13 cellular contexts compared by ENCODE assay signal in the genomic region with DNA sequence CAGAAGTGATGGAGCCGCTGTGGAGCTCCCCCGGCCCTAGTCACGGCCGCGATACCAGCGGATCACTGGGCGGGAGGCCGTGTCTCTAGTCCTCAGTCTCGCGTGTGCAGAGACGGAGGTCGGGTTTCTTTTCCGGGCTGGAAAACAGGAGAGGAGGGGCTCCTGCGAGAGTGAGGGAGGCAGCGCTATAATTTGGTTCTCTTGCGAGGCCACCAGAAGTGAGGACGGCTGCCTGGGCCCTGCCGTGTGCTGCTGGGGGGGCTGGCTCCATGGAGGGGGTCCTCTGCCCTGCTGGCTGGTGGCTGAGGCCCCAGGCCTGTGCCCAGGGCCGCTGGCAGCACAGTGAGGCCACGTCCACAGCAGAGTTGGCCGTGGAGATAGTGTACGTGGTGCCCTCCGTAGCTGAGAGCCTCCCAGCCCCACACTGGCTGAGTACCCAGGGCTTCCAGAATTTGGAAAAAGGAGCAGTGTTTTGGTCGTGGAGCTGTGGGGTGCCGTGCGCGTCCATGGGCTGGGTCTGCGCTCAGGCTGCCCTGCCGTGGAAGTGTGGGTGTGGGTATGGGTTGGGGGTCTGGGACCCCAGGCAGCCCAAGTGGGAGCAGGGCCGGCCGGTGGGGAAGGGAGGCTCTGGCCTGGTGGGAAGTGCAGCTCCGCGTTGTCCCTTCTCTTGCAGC. TPM values are rescaled to one million over a fixed set of nuclear protein-coding genes. Genes with fewer than 3 reads are reported as not detected.
DNase-seq lines count a peak whose midpoint lies in the region; ATAC-seq, FAIRE-seq and TF ChIP-seq lines count a peak whose summit lies in the region.
"Had no signal": no experiment of that assay in that cellular context is flagged by ENCODE, and none has a peak within 500 bp of the region (broad histone marks: within the 10 kb centered on the region; RNA-seq: fewer than 3 reads in every experiment).

No MANE protein-coding gene starts in this region.

- no peak overlapping the region for H3K4me3 ChIP-seq in endodermal cell (ENCODE audit: low read length)
- H3K4me3 ChIP-seq in trophoblast cell (ENCODE audit: low read depth, low read length) = no peak overlapping the region
- peak overlapping the region in 1 of 4 donors; percentile 17 for H3K4me3 ChIP-seq in pancreas

- peaks cover 16% of the 10 kb centered on the region for H3K79me1 ChIP-seq in trophoblast cell (ENCODE audit: low read length)

- H3K27me3 Mint-ChIP-seq in endodermal cell (ENCODE audit: insufficient read depth) = no peaks in the 10 kb centered on the region

- H3K4me3 Mint-ChIP-seq in endodermal cell = no peak overlapping the region

- no peak for FAIRE-seq in pancreas (lab: Jason Lieb, UNC)
- FAIRE-seq: colon had no signal

- H3K18ac ChIP-seq in trophoblast cell (ENCODE audit: low read length) = no peak overlapping the region

- H3K4me1 Mint-ChIP-seq in endodermal cell = peaks cover 22% of the 10 kb centered on the region

- DNase-seq in COLO668 (lab: John Stamatoyannopoulos, UW; ENCODE audit: unreplicated experiment) = peak; percentile 46
- DNase-seq in HuH-7.5 (ENCODE audit: low spot score) = peak; percentile 38
- no peak for DNase-seq in endodermal cell
- no peak for DNase-seq in trophoblast cell
- DNase-seq in hippocampal formation (lab: John Stamatoyannopoulos, UW) = no peak
- DNase-seq in pancreas = no peak
- no peak for DNase-seq in NCI-H2081 (lab: John Stamatoyannopoulos, UW)
- no peak for DNase-seq in middle frontal gyrus (ENCODE audit: extremely low spot score, low spot score)
- DNase-seq: activated CD4-positive, alpha-beta T cell treated with anti-CD3 and anti-CD28 coated beads, Interleukin-2, amount 50 U/mL, for 48 hours; NCI-H1930; RPMI8226 had no signal

- H2AFZ ChIP-seq in trophoblast cell (ENCODE audit: insufficient read depth, low read length, poor library complexity) = no peak overlapping the region

- no peak overlapping the region for H3K4me2 ChIP-seq in trophoblast cell (ENCODE audit: low read length)

- no peak overlapping the region for H2BK5ac ChIP-seq in trophoblast cell (ENCODE audit: low read depth, low read length, poor library complexity)

- peak overlapping the region; percentile 87 for H3K27ac Mint-ChIP-seq in endodermal cell

- H3K4ac ChIP-seq in trophoblast cell (ENCODE audit: low read depth, low read length) = peak overlapping the region; percentile 97

- peaks cover 65% of the 10 kb centered on the region for H3K79me2 ChIP-seq in trophoblast cell (ENCODE audit: control insufficient read depth, insufficient read depth, low read length, poor library complexity)

- no peak overlapping the region for H4K12ac ChIP-seq in trophoblast cell (ENCODE audit: low read depth, low read length)

- peak overlapping the region; percentile 84 for H3K27ac ChIP-seq in endodermal cell (ENCODE audit: low read depth, low read length)
- H3K27ac ChIP-seq in trophoblast cell (ENCODE audit: low read depth, low read length) = no peak overlapping the region
- no peak overlapping the region for H3K27ac ChIP-seq in pancreas

- no peak overlapping the region for H4K8ac ChIP-seq in trophoblast cell (ENCODE audit: low read depth, low read length)

- no peak overlapping the region for H3K23ac ChIP-seq in trophoblast cell (ENCODE audit: low read length)

- no peak overlapping the region for H2BK12ac ChIP-seq in trophoblast cell (ENCODE audit: low read length)

- H3K36me3 ChIP-seq in endodermal cell (ENCODE audit: control insufficient read depth, insufficient read depth, low read length) (peaks cover 87% of the 10 kb centered on the region), trophoblast cell (ENCODE audit: control insufficient read depth in 1 of 2, insufficient read depth in 2 of 2, low read length in 2 of 2) (peaks cover 90 to 91% of the 10 kb centered on the region in 2 experiments), pancreas (peaks cover 9 to 43% (median 43%) of the 10 kb centered on the region in 3 donors)

- no peak overlapping the region for H4K91ac ChIP-seq in trophoblast cell (ENCODE audit: low read depth, low read length)

- intact Hi-C loops in pancreas (cut with DNase I) = no loop called here

- H3K9ac ChIP-seq in endodermal cell (ENCODE audit: extremely low read depth, low read length, poor library complexity, severe bottlenecking) = peak overlapping the region; percentile 44
- H3K9ac ChIP-seq in trophoblast cell (ENCODE audit: low read length) = no peak overlapping the region

- H2BK120ac ChIP-seq in trophoblast cell (ENCODE audit: insufficient read depth, low read length, poor library complexity) = no peak overlapping the region

- WGBS in endodermal cell (ENCODE audit: insufficient coverage in 1 of 2, insufficient read length in 1 of 2), 2 experiments = 92 to 94% methylated on average over 17 to 33 of the region's 33 CpGs
- WGBS in trophoblast cell (ENCODE audit: extremely low coverage, insufficient coverage, insufficient read length) = no CpG with 5 or more reads among the region's 33 CpGs
- WGBS in pancreas, 2 donors = 82 to 85% methylated on average over 33 of the region's 33 CpGs

- ATAC-seq in pancreas = no peak

- H3K14ac ChIP-seq in trophoblast cell (ENCODE audit: low read length) = no peak overlapping the region

- H3K27me3 ChIP-seq in endodermal cell (ENCODE audit: control insufficient read depth, insufficient read depth, low read length, poor library complexity, severe bottlenecking) (no peaks in the 10 kb centered on the region), trophoblast cell (ENCODE audit: insufficient read depth, low read length) (no peaks in the 10 kb centered on the region), pancreas (no peaks in the 10 kb centered on the region)

- no peak overlapping the region for H2AK5ac ChIP-seq in trophoblast cell (ENCODE audit: low read length)

- H3K4me1 ChIP-seq in endodermal cell (ENCODE audit: control insufficient read depth, insufficient read depth, low read length) (peaks cover 27% of the 10 kb centered on the region), trophoblast cell (ENCODE audit: control insufficient read depth in 1 of 2, insufficient read depth in 2 of 2, low read length in 2 of 2) (peaks cover 25 to 28% of the 10 kb centered on the region in 2 experiments), pancreas (peaks cover 30 to 34% (median 30%) of the 10 kb centered on the region in 3 donors)

- peaks cover 71% of the 10 kb centered on the region for H3K36me3 Mint-ChIP-seq in endodermal cell (ENCODE audit: low read depth)

- H3K9me3 Mint-ChIP-seq in endodermal cell = no peaks in the 10 kb centered on the region

- TF ChIP-seq CTCF in endodermal cell (conservative IDR thresholded peaks at IDR 0.05) (no peak), pancreas (IDR thresholded peaks at IDR 0.05) (no peak)

- H3K9me3 ChIP-seq in endodermal cell (ENCODE audit: control insufficient read depth, low read length) (no peaks in the 10 kb centered on the region), trophoblast cell (ENCODE audit: insufficient read depth, low read depth, low read length) (peaks cover 3% of the 10 kb centered on the region), pancreas (no peaks in the 10 kb centered on the region)

RNA-seq across cellular contexts. Expression of gene PTBP1, which starts 5.8 kb away (rescaled TPM):
- total RNA-seq in endodermal cell = 100 to 1,000 TPM; 647 to 694 TPM
- 360 TPM for polyA plus RNA-seq in endodermal cell (2013, experiment 1 of 2)
- polyA plus RNA-seq in endodermal cell (2013, experiment 2 of 2) = 328 TPM
- polyA plus RNA-seq in trophoblast cell (2013) = 654 and 679 TPM in 2 replicates
- total RNA-seq in pancreas = 100 to 1,000 TPM in 5 of 6 donors, 10 to 100 TPM in 1; 83.3 to 160 (median 130) TPM
- 100 to 1,000 TPM in 1 of 2 donors, 10 to 100 TPM in 1; 90.7 to 104 TPM for polyA plus RNA-seq in pancreas

RNA-seq across cellular contexts. Expression of gene PLPPR3, which starts 18.7 kb away (rescaled TPM):
- total RNA-seq in endodermal cell (100 to 1,000 TPM; 110 to 111 TPM), pancreas (under 1 TPM in 1 of 6 donors, not detected in 5; 0.38 TPM)
- 157 TPM for polyA plus RNA-seq in endodermal cell (2013, experiment 1 of 2)
- polyA plus RNA-seq in endodermal cell (2013, experiment 2 of 2) = 150 TPM
- polyA plus RNA-seq in trophoblast cell (2013) = 21.2 and 21.4 TPM in 2 replicates
- under 1 TPM in 1 of 2 donors, not detected in 1; 0.05 TPM for polyA plus RNA-seq in pancreas

RNA-seq across cellular contexts. Expression of gene AZU1, which starts 24.6 kb away (rescaled TPM):
- 1 to 10 TPM; 2.5 to 3.7 TPM for total RNA-seq in endodermal cell
- polyA plus RNA-seq in endodermal cell (2013, experiment 1 of 2) = 1.2 TPM
- polyA plus RNA-seq in endodermal cell (2013, experiment 2 of 2) = 1.2 TPM
- polyA plus RNA-seq in trophoblast cell (2013) = 0.38 and 0.39 TPM in 2 replicates
- not detected for total RNA-seq in pancreas
- polyA plus RNA-seq in pancreas = under 1 TPM in 1 of 2 donors, not detected in 1; 0.35 TPM
- total RNA-seq: renal cortical epithelial cell had no signal

RNA-seq across cellular contexts. Expression of gene PRTN3, which starts 37.8 kb away (rescaled TPM):
- not detected for total RNA-seq in endodermal cell
- 0.61 TPM for polyA plus RNA-seq in endodermal cell (2013, experiment 1 of 2)
- 0.29 TPM for polyA plus RNA-seq in endodermal cell (2013, experiment 2 of 2)
- polyA plus RNA-seq in trophoblast cell (2013) = not detected in 2 replicates
- total RNA-seq in pancreas = under 1 TPM in 1 of 6 donors, not detected in 5; 0.24 TPM
- polyA plus RNA-seq in pancreas = under 1 TPM in 1 of 2 donors, not detected in 1; 0.14 TPM
- total RNA-seq: renal cortical epithelial cell had no signal

RNA-seq across cellular contexts. Expression of gene ELANE, which starts 49.1 kb away (rescaled TPM):
- not detected for total RNA-seq in endodermal cell
- not detected for polyA plus RNA-seq in endodermal cell (2013, experiment 1 of 2)
- not detected for polyA plus RNA-seq in endodermal cell (2013, experiment 2 of 2)
- not detected in 2 replicates for polyA plus RNA-seq in trophoblast cell (2013)
- total RNA-seq in pancreas = under 1 TPM in 2 of 6 donors, not detected in 4; 0.16 to 0.35 TPM
- polyA plus RNA-seq in pancreas = under 1 TPM; 0.19 to 0.57 TPM
- total RNA-seq: renal cortical epithelial cell had no signal

Comparison
In these comparisons a context has a peak if more than half of its experiments do, and no peak if none do; other contexts are left out.
1. DNase-seq: peak in COLO668 (single experiment) and HuH-7.5 (single experiment); none in endodermal cell (single experiment), trophoblast cell (0 of 2), hippocampal formation (0 of 2), pancreas (0 of 6), NCI-H2081 (0 of 2) and middle frontal gyrus (single experiment).
2. RNA of gene PTBP1, which starts 5.8 kb away (total RNA-seq): 647 to 694 TPM in endodermal cell; 83.3 to 160 TPM in pancreas; every median in the first group is over 4 times any median in the second.
3. RNA of gene PLPPR3, which starts 18.7 kb away (total RNA-seq): 110 to 111 TPM in endodermal cell; 0.38 TPM in pancreas; every median in the first group is over 10 times any median in the second.